Comparison of ENCODE assay signal across 8 cellular contexts in the genomic region with DNA sequence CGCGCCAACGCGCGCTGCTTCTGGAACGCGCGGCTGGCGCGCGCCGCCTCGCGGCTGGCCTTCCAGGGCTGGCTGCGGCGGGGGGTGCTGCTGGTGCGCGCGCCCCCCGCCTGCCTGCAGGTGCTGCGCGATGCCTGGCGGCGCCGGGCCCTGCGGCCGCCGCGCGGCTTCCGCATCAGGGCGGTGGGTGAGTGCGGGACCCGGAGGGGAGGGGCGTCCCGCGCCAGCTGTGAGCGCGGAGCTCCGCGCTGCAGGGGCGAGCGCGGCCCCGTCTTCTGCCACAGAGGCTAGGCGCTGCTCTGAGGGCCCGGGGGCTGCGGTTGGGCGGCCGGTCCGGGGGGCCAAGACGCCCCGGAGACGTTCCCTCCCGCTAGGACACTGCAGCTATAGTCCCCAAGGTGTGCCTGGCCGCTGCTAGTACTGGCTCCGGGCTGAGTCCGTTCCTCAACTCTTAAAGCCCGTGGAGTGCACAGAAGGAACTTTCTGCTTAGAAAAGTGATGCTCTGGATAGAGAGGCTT. TPM values are rescaled to one million over a fixed set of nuclear protein-coding genes. Genes with fewer than 3 reads are reported as not detected.
DNase-seq lines count a peak whose midpoint lies in the region; ATAC-seq and TF ChIP-seq lines count a peak whose summit lies in the region.
"Not testable (repeated sequence)": the region's sequence is repeated elsewhere in the genome, so short reads cannot be mapped to it uniquely, and the experiment has no call there.

No MANE protein-coding gene starts in this region.

- WGBS in esophagus squamous epithelium, 2 donors, result 2% methylated on average over 9 of the region's 59 CpGs; no CpG with 5 or more reads in 1 of the 2 donors
- no CpG with 5 or more reads among the region's 59 CpGs for WGBS in mesendoderm (ENCODE audit: extremely low coverage, insufficient coverage, low lambda C conversion rate)

- H2AK5ac ChIP-seq in mesendoderm (ENCODE audit: low read length), result not testable (repeated sequence)

- not testable (repeated sequence) for H3K9me3 Mint-ChIP-seq in CD14-positive monocyte; activated naive CD4-positive, alpha-beta T cell treated with anti-CD3 and anti-CD28 coated beads, Interleukin-2, amount 10 ng/mL, durations not matched to agents 7 days and 5 days

- intact Hi-C loops in CD14-positive monocyte (cut with micrococcal nuclease); esophagus squamous epithelium (cut with DNase I): not testable (repeated sequence)

- H3K36me3 ChIP-seq in SJSA1; esophagus squamous epithelium; mesendoderm (ENCODE audit: control insufficient read depth, insufficient read depth, low read length): not testable (repeated sequence)

- not testable (repeated sequence) for H3K36me3 Mint-ChIP-seq in CD14-positive monocyte; activated naive CD4-positive, alpha-beta T cell treated with anti-CD3 and anti-CD28 coated beads, Interleukin-2, amount 10 ng/mL, durations not matched to agents 7 days and 5 days

- not testable (repeated sequence) for H4K5ac ChIP-seq in mesendoderm (ENCODE audit: low read length)

- H3K4me1 ChIP-seq in SJSA1 (replicated peaks); mesendoderm (ENCODE audit: control insufficient read depth, low read depth, low read length): not testable (repeated sequence)
- peaks cover 0 to 16% (median 5%) of the 10 kb centered on the region in 3 donors for H3K4me1 ChIP-seq in esophagus squamous epithelium

- H3K4me2 ChIP-seq in mesendoderm (ENCODE audit: low read length), result peak overlapping the region; percentile 25

- H3K79me2 ChIP-seq in mesendoderm (ENCODE audit: control insufficient read depth, insufficient read depth, low read length), result not testable (repeated sequence)

- H4K8ac ChIP-seq in mesendoderm (ENCODE audit: low read depth, low read length), result not testable (repeated sequence)

- CTCF ChIA-PET in activated naive CD4-positive, alpha-beta T cell treated with anti-CD3 and anti-CD28 coated beads, Interleukin-2, amount 10 ng/mL, durations not matched to agents 7 days and 5 days (lab: Charles Lee), result not testable (repeated sequence)

- not testable (repeated sequence) for H3K18ac ChIP-seq in mesendoderm (ENCODE audit: low read length)

- ATAC-seq in GM19397 (IDR thresholded peaks at IDR 0.05; ENCODE audit: unreplicated experiment) (peak; percentile 45), HG03432 (IDR thresholded peaks at IDR 0.05; ENCODE audit: unreplicated experiment) (peak; percentile 46)

- not testable (repeated sequence) for DNase-seq in CD14-positive monocyte (ENCODE audit: low spot score); esophagus squamous epithelium (lab: John Stamatoyannopoulos, UW); mesendoderm
- peak in 1 of 2 experiments; percentile 10 for DNase-seq in SJSA1 (ENCODE audit: low read depth in 1 of 2, low spot score in 2 of 2)
- DNase-seq in activated naive CD4-positive, alpha-beta T cell treated with anti-CD3 and anti-CD28 coated beads, Interleukin-2, amount 10 ng/mL, durations not matched to agents 7 days and 5 days, result peak; percentile 53
- peak; percentile 18 for DNase-seq in stimulated activated CD4-positive, alpha-beta T cell treated with anti-CD3 and anti-CD28 coated beads, Interleukin-4, amount 100 ng/mL, for 1 hour

- not testable (repeated sequence) for H3K27ac ChIP-seq in SJSA1; mesendoderm (ENCODE audit: low read depth, low read length)
- peak overlapping the region in 1 of 4 donors; percentile 33 for H3K27ac ChIP-seq in esophagus squamous epithelium

- TF ChIP-seq POLR2A in esophagus squamous epithelium (IDR thresholded peaks at IDR 0.05), result not testable (repeated sequence)

- H3K27me3 Mint-ChIP-seq in CD14-positive monocyte (ENCODE audit: low read depth in 3 of 3), result peaks cover 35 to 39% (median 38%) of the 10 kb centered on the region in 3 donors
- H3K27me3 Mint-ChIP-seq in activated naive CD4-positive, alpha-beta T cell treated with anti-CD3 and anti-CD28 coated beads, Interleukin-2, amount 10 ng/mL, durations not matched to agents 7 days and 5 days, result peaks cover 46% of the 10 kb centered on the region

- not testable (repeated sequence) for H2BK15ac ChIP-seq in mesendoderm (replicated peaks; ENCODE audit: low read depth)

- H3K4me3 ChIP-seq in SJSA1, result peak overlapping the region; percentile 20; the same call in 1 of the 2 replicates
- peak overlapping the region; percentile 29 to 68 (median 44) for H3K4me3 ChIP-seq in esophagus squamous epithelium
- H3K4me3 ChIP-seq in mesendoderm (ENCODE audit: low read length), result not testable (repeated sequence)

- H3K4ac ChIP-seq in mesendoderm (ENCODE audit: low read depth, low read length), result not testable (repeated sequence)

- H2BK5ac ChIP-seq in mesendoderm (ENCODE audit: low read length), result not testable (repeated sequence)

- H3K4me1 Mint-ChIP-seq in CD14-positive monocyte, result not testable (repeated sequence)
- peaks cover 17% of the 10 kb centered on the region for H3K4me1 Mint-ChIP-seq in activated naive CD4-positive, alpha-beta T cell treated with anti-CD3 and anti-CD28 coated beads, Interleukin-2, amount 10 ng/mL, durations not matched to agents 7 days and 5 days

- peak overlapping the region; percentile 8 for H3K9ac ChIP-seq in mesendoderm (ENCODE audit: low read length)

- H3K9me3 ChIP-seq in SJSA1 (replicated peaks); esophagus squamous epithelium: not testable (repeated sequence)

- H3K56ac ChIP-seq in mesendoderm (ENCODE audit: low read length), result peak overlapping the region; percentile 37

- peak overlapping the region; percentile 27 to 67 for H3K4me3 Mint-ChIP-seq in CD14-positive monocyte
- peak overlapping the region; percentile 47 for H3K4me3 Mint-ChIP-seq in activated naive CD4-positive, alpha-beta T cell treated with anti-CD3 and anti-CD28 coated beads, Interleukin-2, amount 10 ng/mL, durations not matched to agents 7 days and 5 days

- not testable (repeated sequence) for H3K23ac ChIP-seq in mesendoderm (ENCODE audit: low read length)

- not testable (repeated sequence) for H3K79me1 ChIP-seq in mesendoderm (ENCODE audit: low read length)

- H3K27ac Mint-ChIP-seq in CD14-positive monocyte; activated naive CD4-positive, alpha-beta T cell treated with anti-CD3 and anti-CD28 coated beads, Interleukin-2, amount 10 ng/mL, durations not matched to agents 7 days and 5 days: not testable (repeated sequence)

- not testable (repeated sequence) for TF ChIP-seq CTCF in CD14-positive monocyte (IDR thresholded peaks at IDR 0.05); esophagus squamous epithelium (IDR thresholded peaks at IDR 0.05)

- H3K27me3 ChIP-seq in SJSA1 (replicated peaks); mesendoderm (ENCODE audit: insufficient read depth, low read length, poor library complexity): not testable (repeated sequence)
- peaks cover 0 to 21% (median 0%) of the 10 kb centered on the region in 4 donors for H3K27me3 ChIP-seq in esophagus squamous epithelium

- H2BK120ac ChIP-seq in mesendoderm (ENCODE audit: low read depth, low read length), result not testable (repeated sequence)

RNA-seq across cellular contexts. Expression of a gene that starts 0.8 kb away (rescaled TPM):
- not detected for polyA plus RNA-seq in CD14-positive monocyte
- total RNA-seq in SJSA1 (2014; rRNA removed; shearing (Covaris generic)), result 0.39 and 1.6 TPM in 2 replicates
- total RNA-seq in esophagus squamous epithelium, result 1 to 10 TPM in 3 of 4 donors, under 1 TPM in 1; 0.19 to 2.1 (median 1.5) TPM
- polyA plus RNA-seq in mesendoderm (2013, experiment 1 of 2), result 0.84 TPM
- 0.97 TPM for polyA plus RNA-seq in mesendoderm (2013, experiment 2 of 2)
